ENCODE assay signal across 17 cellular contexts in the genomic region with DNA sequence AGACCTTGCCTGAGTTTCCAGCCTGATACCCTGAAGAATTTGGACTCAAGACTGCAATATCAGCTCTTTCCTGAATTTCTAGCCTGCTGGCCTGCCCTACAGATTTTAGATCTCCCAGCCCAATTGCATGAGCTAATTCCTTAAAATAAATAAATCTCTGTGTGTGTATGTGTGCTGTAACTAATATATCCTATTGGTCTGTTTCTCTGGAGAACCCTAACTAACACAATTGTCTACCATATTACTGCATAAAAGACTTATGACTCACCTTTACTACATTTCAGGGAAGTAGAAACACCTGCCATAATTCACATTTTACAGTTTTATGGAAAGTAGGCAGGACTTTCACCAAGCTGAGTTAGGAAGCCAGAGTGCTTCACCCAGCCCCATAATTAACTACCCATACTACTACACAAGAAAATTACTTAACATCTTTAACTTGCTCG.
DNase-seq lines count a peak whose midpoint lies in the region; ATAC-seq and TF ChIP-seq lines count a peak whose summit lies in the region.
"Had no signal": no experiment of that assay in that cellular context is flagged by ENCODE, and none has a peak within 500 bp of the region (broad histone marks: within the 10 kb centered on the region; RNA-seq: fewer than 3 reads in every experiment).

No MANE protein-coding gene starts in this region.

- TF ChIP-seq CTCF in foreskin keratinocyte (conservative IDR thresholded peaks at IDR 0.05) = no peak

- H3K4me3 ChIP-seq in SJCRH30 = no peak overlapping the region
- H3K4me3 ChIP-seq: Peyer's patch, psoas muscle, thoracic aorta had no signal

- no peaks in the 10 kb centered on the region for H3K9me3 ChIP-seq in SJCRH30 (replicated peaks)
- H3K9me3 ChIP-seq: Peyer's patch, psoas muscle, thoracic aorta had no signal

- H3K36me3 ChIP-seq in SJCRH30 = no peaks in the 10 kb centered on the region
- H3K36me3 ChIP-seq: Peyer's patch, thoracic aorta had no signal

- H3K27me3 ChIP-seq in SJCRH30 = no peaks in the 10 kb centered on the region
- H3K27me3 ChIP-seq in foreskin keratinocyte = no peaks in the 10 kb centered on the region
- H3K27me3 ChIP-seq: Peyer's patch had no signal

- H3K4me1 ChIP-seq in SJCRH30 (peaks cover 34% of the 10 kb centered on the region), foreskin keratinocyte (peaks cover 41% of the 10 kb centered on the region)

- peak; percentile 77 for DNase-seq in A172 (ENCODE audit: low spot score)
- DNase-seq in HCEC 1CT = peak; percentile 55
- no peak for DNase-seq in SJCRH30
- DNase-seq in foreskin keratinocyte = peak in 1 of 2 donors; percentile 68
- DNase-seq in T-helper 1 cell = no peak
- DNase-seq in NCI-H1436 (lab: John Stamatoyannopoulos, UW) = no peak
- no peak for DNase-seq in occipital lobe (lab: John Stamatoyannopoulos, UW)
- DNase-seq: activated CD4-positive, alpha-beta T cell treated with anti-CD3 and anti-CD28 coated beads for 48 hours; activated T-cell treated with anti-CD3 and anti-CD28 coated beads, Interleukin-2, amount 50 U/mL, for 1 hour; effector CD4-positive, alpha-beta T cell; kidney; NCI-H1048; NCI-H446 treated with DMSO at 0.1 percent for 48 hours; Peyer's patch; psoas muscle had no signal

- peak; percentile 49 for ATAC-seq in foreskin keratinocyte
- no peak for ATAC-seq in GM18907 (IDR thresholded peaks at IDR 0.05; ENCODE audit: unreplicated experiment)
- ATAC-seq: psoas muscle had no signal

- H3K27ac ChIP-seq in SJCRH30 (peak overlapping the region; percentile 41), foreskin keratinocyte (no peak overlapping the region)
- H3K27ac ChIP-seq: psoas muscle had no signal

Comparison
In these comparisons a context has a peak if more than half of its experiments do, and no peak if none do; other contexts are left out.
1. DNase-seq: peak in A172 (single experiment) and HCEC 1CT (single experiment); none in SJCRH30 (0 of 2), T-helper 1 cell (0 of 5), NCI-H1436 (single experiment) and occipital lobe (single experiment).